ENCODE assay signal across 9 cellular contexts in genomic region chr2:39851691-39852110, GRCh38.
DNase-seq lines count a peak whose midpoint lies in the region; ATAC-seq and TF ChIP-seq lines count a peak whose summit lies in the region.
"Had no signal": no experiment of that assay in that cellular context is flagged by ENCODE, and none has a peak within 500 bp of the region (broad histone marks: within the 10 kb centered on the region; RNA-seq: fewer than 3 reads in every experiment).

No MANE protein-coding gene starts in this region.

- H3K4me1 Mint-ChIP-seq in stimulated activated naive CD8-positive, alpha-beta T cell treated with anti-CD3 and anti-CD28 coated beads, Interleukin-15, amount 100 ng/mL, for 72 hours, result peaks cover 12% of the 10 kb centered on the region

- no peaks in the 10 kb centered on the region for H3K36me3 ChIP-seq in WERI-Rb-1
- H3K36me3 ChIP-seq in psoas muscle (ENCODE audit: insufficient read depth in 1 of 2, low read depth in 1 of 2), result no peaks in the 10 kb centered on the region
- no peaks in the 10 kb centered on the region for H3K36me3 ChIP-seq in left lung

- H3K4me3 ChIP-seq in WERI-Rb-1 (ENCODE audit: low read depth, low read length), result no peak overlapping the region
- H3K4me3 ChIP-seq in psoas muscle, result no peak overlapping the region
- no peak overlapping the region for H3K4me3 ChIP-seq in left lung

- H3K9me3 ChIP-seq in WERI-Rb-1 (ENCODE audit: severe bottlenecking) (no peaks in the 10 kb centered on the region), psoas muscle (no peaks in the 10 kb centered on the region), left lung (no peaks in the 10 kb centered on the region)

- H3K4me1 ChIP-seq in psoas muscle (peaks cover 7% of the 10 kb centered on the region), left lung (peaks cover 0 to 5% of the 10 kb centered on the region in 2 donors)

- H3K27me3 Mint-ChIP-seq in stimulated activated naive CD8-positive, alpha-beta T cell treated with anti-CD3 and anti-CD28 coated beads, Interleukin-15, amount 100 ng/mL, for 72 hours, result peaks cover 13% of the 10 kb centered on the region

- H3K4me3 Mint-ChIP-seq in stimulated activated naive CD8-positive, alpha-beta T cell treated with anti-CD3 and anti-CD28 coated beads, Interleukin-15, amount 100 ng/mL, for 72 hours, result no peak overlapping the region
- H3K4me3 Mint-ChIP-seq: neural crest cell had no signal

- peak; percentile 19 for ATAC-seq in stimulated activated naive CD8-positive, alpha-beta T cell treated with anti-CD3 and anti-CD28 coated beads, Interleukin-15, Interleukin-2, amounts not matched to agents 100 U/mL and 50 U/mL, for 24 hours
- ATAC-seq in stimulated activated naive CD8-positive, alpha-beta T cell treated with anti-CD3 and anti-CD28 coated beads, Interleukin-15, amount 100 ng/mL, for 72 hours, result no peak
- ATAC-seq in HG03045 (IDR thresholded peaks at IDR 0.05; ENCODE audit: unreplicated experiment) (peak; percentile 75), sciatic nerve (peak; percentile 83), psoas muscle (no peak), left lung (no peak)

- no peak for DNase-seq in stimulated activated naive CD8-positive, alpha-beta T cell treated with anti-CD3 and anti-CD28 coated beads, Interleukin-15, Interleukin-2, amounts not matched to agents 100 U/mL and 50 U/mL, for 24 hours
- DNase-seq in stimulated activated naive CD8-positive, alpha-beta T cell treated with anti-CD3 and anti-CD28 coated beads, Interleukin-15, amount 100 ng/mL, for 72 hours, result no peak
- DNase-seq in WERI-Rb-1 (no peak), sciatic nerve (ENCODE audit: low spot score) (no peak), psoas muscle (no peak), epidermal melanocyte (ENCODE audit: insufficient read length, low spot score) (no peak), left lung (no peak)

- H3K27me3 ChIP-seq in WERI-Rb-1 (ENCODE audit: insufficient read depth, low read depth, severe bottlenecking) (no peaks in the 10 kb centered on the region), psoas muscle (ENCODE audit: insufficient read depth in 3 of 3, low read length in 2 of 3) (no peaks in the 10 kb centered on the region), left lung (no peaks in the 10 kb centered on the region)

- 0 out of 2 replicates have a peak, but pooled peaks have one; percentile 8 for TF ChIP-seq CTCF in WERI-Rb-1 (IDR thresholded peaks at IDR 0.05; ENCODE audit: low read depth, low read length)
- no peak for TF ChIP-seq CTCF in psoas muscle (IDR thresholded peaks at IDR 0.05)
- no peak for TF ChIP-seq CTCF in left lung (IDR thresholded peaks at IDR 0.05)

- H3K27ac Mint-ChIP-seq in stimulated activated naive CD8-positive, alpha-beta T cell treated with anti-CD3 and anti-CD28 coated beads, Interleukin-15, amount 100 ng/mL, for 72 hours, result no peak overlapping the region

- 3 to 15% (median 10%) methylated on average over 2 of the region's 2 CpGs for WGBS in psoas muscle, 3 donors

- H3K27ac ChIP-seq in WERI-Rb-1 (no peak overlapping the region), psoas muscle (no peak overlapping the region), left lung (no peak overlapping the region)

- H3K9me3 Mint-ChIP-seq in stimulated activated naive CD8-positive, alpha-beta T cell treated with anti-CD3 and anti-CD28 coated beads, Interleukin-15, amount 100 ng/mL, for 72 hours, result no peaks in the 10 kb centered on the region
- H3K9me3 Mint-ChIP-seq: neural crest cell had no signal

- intact Hi-C loops in sciatic nerve (cut with DNase I), result no loop called here
- intact Hi-C loops in psoas muscle (cut with DNase I), result no loop called here
- intact Hi-C loops in left lung (cut with DNase I), result no loop called here

Comparison
In these comparisons a context has a peak if more than half of its experiments do, and no peak if none do; other contexts are left out.
1. ATAC-seq: peak in stimulated activated naive CD8-positive, alpha-beta T cell treated with anti-CD3 and anti-CD28 coated beads, Interleukin-15, Interleukin-2, amounts not matched to agents 100 U/mL and 50 U/mL, for 24 hours (single experiment), HG03045 (single experiment) and sciatic nerve (single experiment); none in stimulated activated naive CD8-positive, alpha-beta T cell treated with anti-CD3 and anti-CD28 coated beads, Interleukin-15, amount 100 ng/mL, for 72 hours (single experiment), psoas muscle (0 of 4) and left lung (single experiment).